Comparison of ENCODE assay signal across 1 cellular context in genomic region chr2:95273911-95274290, GRCh38.
TF ChIP-seq lines count a peak whose summit lies in the region.

No MANE protein-coding gene starts in this region.

TF ChIP-seq in H1, 55 proteins besides CTCF, POLR2A, EP300 and RAD21:
- TF ChIP-seq YY1 (IDR thresholded peaks at IDR 0.05; ENCODE audit: low read depth, low read length) (no peak), SIN3A (conservative IDR thresholded peaks at IDR 0.05 in 1 of 2, IDR thresholded peaks at IDR 0.05 in 1 of 2; ENCODE audit: low read depth in 1 of 2, low read length in 2 of 2) (no peak), ATF2 (IDR thresholded peaks at IDR 0.05; ENCODE audit: low read length) (no peak), EGR1 (IDR thresholded peaks at IDR 0.05; ENCODE audit: borderline replicate concordance, low read depth, low read length) (no peak), EZH2 (IDR thresholded peaks at IDR 0.05; ENCODE audit: low read depth, low read length, severe bottlenecking) (no peak), KDM4A (IDR thresholded peaks at IDR 0.05; ENCODE audit: low read depth, low read length, severe bottlenecking) (no peak), TBP (IDR thresholded peaks at IDR 0.05; ENCODE audit: low read depth, low read length) (no peak), TAF1 (IDR thresholded peaks at IDR 0.05; ENCODE audit: low read depth, low read length) (no peak), NRF1 (IDR thresholded peaks at IDR 0.05; ENCODE audit: low read depth, low read length) (no peak)
